Comparison of ENCODE assay signal across 17 cellular contexts in the genomic region with DNA sequence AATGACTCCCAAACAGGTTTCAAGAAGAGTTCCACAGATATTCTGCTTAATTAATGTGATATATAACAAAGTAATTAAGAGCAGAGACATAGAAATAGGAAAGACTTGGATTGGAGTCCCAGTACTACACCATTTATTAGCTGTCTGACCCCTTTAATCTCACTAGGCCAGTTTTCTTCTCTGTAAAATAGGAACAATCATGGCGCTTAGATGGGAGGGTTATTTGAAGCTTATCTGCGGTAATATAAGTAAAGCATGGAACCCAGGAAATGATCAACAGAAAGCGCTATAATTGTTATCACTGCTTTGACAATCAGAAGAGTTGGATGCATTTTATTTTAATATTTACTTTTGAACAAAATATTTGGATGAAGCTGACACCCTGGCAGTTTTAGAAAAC.
"Had no signal": no experiment of that assay in that cellular context is flagged by ENCODE, and none has a peak within 500 bp of the region (broad histone marks: within the 10 kb centered on the region; RNA-seq: fewer than 3 reads in every experiment).

No MANE protein-coding gene starts in this region.

- H3K9ac ChIP-seq: neural progenitor cell had no signal

- H2AFZ ChIP-seq: neural progenitor cell had no signal

- H3K27ac Mint-ChIP-seq: activated CD4-positive, alpha-beta T cell treated with anti-CD3 and anti-CD28 coated beads, Interleukin-2, amount 10 ng/mL, durations not matched to agents 24 days and 14 days; activated CD8-positive, alpha-beta T cell treated with anti-CD3 and anti-CD28 coated beads, Interleukin-2, amount 10 ng/mL, durations not matched to agents 7 days and 5 days; effector memory CD8-positive, alpha-beta T cell; neural progenitor cell; T-helper 1 cell treated with Interleukin-12 subunit alpha and Interleukin-12 subunit beta and Interleukin-4 antibody, amounts not matched to agents 30 μg/mL and 1 μg/mL, for 36 hours had no signal

- DNase-seq: activated CD4-positive, alpha-beta T cell treated with anti-CD3 and anti-CD28 coated beads, Interleukin-2, amount 10 ng/mL, durations not matched to agents 24 days and 14 days; activated CD8-positive, alpha-beta T cell treated with anti-CD3 and anti-CD28 coated beads, Interleukin-2, amount 10 ng/mL, durations not matched to agents 7 days and 5 days; activated naive CD4-positive, alpha-beta T cell treated with anti-CD3 and anti-CD28 coated beads, Interleukin-2, amount 50 U/mL, for 16 hours; activated T-cell treated with anti-CD3 and anti-CD28 coated beads, Interleukin-2, amount 50 U/mL, for 4 hours; adrenal gland; dermis blood vessel endothelial cell; effector memory CD8-positive, alpha-beta T cell; heart right ventricle; mesendoderm; naive thymus-derived CD4-positive, alpha-beta T cell; pancreas; right lobe of liver; stimulated activated naive CD4-positive, alpha-beta T cell; thyroid gland had no signal

- H3K4me3 ChIP-seq: adrenal gland, cardiac muscle cell, heart right ventricle, neural progenitor cell, pancreas, right lobe of liver, thyroid gland had no signal

- ATAC-seq: activated CD8-positive, alpha-beta T cell treated with anti-CD3 and anti-CD28 coated beads, Interleukin-2, amount 10 ng/mL, durations not matched to agents 7 days and 5 days; activated T-cell treated with anti-CD3 and anti-CD28 coated beads, Interleukin-2, amount 50 U/mL, for 4 hours; effector memory CD8-positive, alpha-beta T cell; heart right ventricle; naive thymus-derived CD4-positive, alpha-beta T cell; pancreas; right lobe of liver had no signal

- H3K27me3 ChIP-seq: thyroid gland had no signal

- H3K9me3 Mint-ChIP-seq: activated CD4-positive, alpha-beta T cell treated with anti-CD3 and anti-CD28 coated beads, Interleukin-2, amount 10 ng/mL, durations not matched to agents 24 days and 14 days; activated T-cell treated with anti-CD3 and anti-CD28 coated beads, Interleukin-2, amount 50 U/mL, for 4 hours; effector memory CD8-positive, alpha-beta T cell; naive thymus-derived CD4-positive, alpha-beta T cell; neural progenitor cell; T-helper 1 cell treated with Interleukin-12 subunit alpha and Interleukin-12 subunit beta and Interleukin-4 antibody, amounts not matched to agents 30 μg/mL and 1 μg/mL, for 36 hours had no signal

- H3K4me3 Mint-ChIP-seq: activated CD4-positive, alpha-beta T cell treated with anti-CD3 and anti-CD28 coated beads, Interleukin-2, amount 10 ng/mL, durations not matched to agents 24 days and 14 days; activated CD8-positive, alpha-beta T cell treated with anti-CD3 and anti-CD28 coated beads, Interleukin-2, amount 10 ng/mL, durations not matched to agents 7 days and 5 days; activated T-cell treated with anti-CD3 and anti-CD28 coated beads, Interleukin-2, amount 50 U/mL, for 4 hours; effector memory CD8-positive, alpha-beta T cell; naive thymus-derived CD4-positive, alpha-beta T cell; neural progenitor cell; T-helper 1 cell treated with Interleukin-12 subunit alpha and Interleukin-12 subunit beta and Interleukin-4 antibody, amounts not matched to agents 30 μg/mL and 1 μg/mL, for 36 hours had no signal

- H3K27ac ChIP-seq: adrenal gland, cardiac muscle cell, heart right ventricle, neural progenitor cell, pancreas, right lobe of liver, thyroid gland had no signal

- H3K36me3 ChIP-seq: adrenal gland, cardiac muscle cell, heart right ventricle, neural progenitor cell, pancreas, right lobe of liver, thyroid gland had no signal

- H3K4me2 ChIP-seq: neural progenitor cell had no signal

- H3K9me3 ChIP-seq: adrenal gland, heart right ventricle, pancreas, right lobe of liver, thyroid gland had no signal

- H3K36me3 Mint-ChIP-seq: neural progenitor cell had no signal
